Comparison of ENCODE assay signal across 1 cellular context in the genomic region with DNA sequence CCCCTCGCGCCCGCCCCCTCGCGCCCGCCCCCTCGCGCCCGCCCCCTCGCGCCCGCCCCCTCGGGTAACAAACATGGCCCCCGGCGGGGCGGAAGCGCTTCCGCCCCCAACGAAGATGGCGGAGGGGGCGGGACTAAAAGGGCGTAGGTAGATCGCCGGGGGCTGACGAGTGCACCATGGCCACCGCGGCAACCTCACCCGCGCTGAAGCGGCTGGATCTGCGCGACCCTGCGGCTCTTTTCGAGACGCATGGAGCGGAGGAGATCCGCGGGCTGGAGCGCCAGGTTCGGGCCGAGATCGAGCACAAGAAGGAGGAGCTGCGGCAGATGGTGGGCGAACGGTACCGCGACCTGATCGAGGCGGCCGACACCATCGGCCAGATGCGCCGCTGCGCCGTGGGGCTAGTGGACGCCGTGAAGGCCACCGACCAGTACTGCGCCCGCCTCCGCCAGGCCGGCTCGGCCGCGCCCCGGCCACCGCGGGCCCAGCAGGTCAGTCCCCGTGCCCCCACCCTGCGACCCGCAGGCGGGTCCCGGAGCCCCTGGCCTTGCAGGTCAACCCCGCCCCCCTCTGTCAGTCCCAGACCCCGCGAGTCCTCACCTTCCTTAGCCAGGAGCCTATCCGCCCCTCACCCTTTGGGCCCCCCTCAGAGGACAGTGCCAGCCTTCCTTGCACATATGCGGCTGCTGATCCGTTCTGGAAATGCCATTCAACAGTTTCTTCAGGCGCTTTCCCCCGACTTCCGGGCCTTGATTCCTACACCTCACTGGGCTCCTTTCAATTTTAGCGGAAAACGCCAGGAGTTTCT.
TF ChIP-seq lines count a peak whose summit lies in the region.

A gene with protein sequence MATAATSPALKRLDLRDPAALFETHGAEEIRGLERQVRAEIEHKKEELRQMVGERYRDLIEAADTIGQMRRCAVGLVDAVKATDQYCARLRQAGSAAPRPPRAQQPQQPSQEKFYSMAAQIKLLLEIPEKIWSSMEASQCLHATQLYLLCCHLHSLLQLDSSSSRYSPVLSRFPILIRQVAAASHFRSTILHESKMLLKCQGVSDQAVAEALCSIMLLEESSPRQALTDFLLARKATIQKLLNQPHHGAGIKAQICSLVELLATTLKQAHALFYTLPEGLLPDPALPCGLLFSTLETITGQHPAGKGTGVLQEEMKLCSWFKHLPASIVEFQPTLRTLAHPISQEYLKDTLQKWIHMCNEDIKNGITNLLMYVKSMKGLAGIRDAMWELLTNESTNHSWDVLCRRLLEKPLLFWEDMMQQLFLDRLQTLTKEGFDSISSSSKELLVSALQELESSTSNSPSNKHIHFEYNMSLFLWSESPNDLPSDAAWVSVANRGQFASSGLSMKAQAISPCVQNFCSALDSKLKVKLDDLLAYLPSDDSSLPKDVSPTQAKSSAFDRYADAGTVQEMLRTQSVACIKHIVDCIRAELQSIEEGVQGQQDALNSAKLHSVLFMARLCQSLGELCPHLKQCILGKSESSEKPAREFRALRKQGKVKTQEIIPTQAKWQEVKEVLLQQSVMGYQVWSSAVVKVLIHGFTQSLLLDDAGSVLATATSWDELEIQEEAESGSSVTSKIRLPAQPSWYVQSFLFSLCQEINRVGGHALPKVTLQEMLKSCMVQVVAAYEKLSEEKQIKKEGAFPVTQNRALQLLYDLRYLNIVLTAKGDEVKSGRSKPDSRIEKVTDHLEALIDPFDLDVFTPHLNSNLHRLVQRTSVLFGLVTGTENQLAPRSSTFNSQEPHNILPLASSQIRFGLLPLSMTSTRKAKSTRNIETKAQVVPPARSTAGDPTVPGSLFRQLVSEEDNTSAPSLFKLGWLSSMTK (plus strand): TSS at position 162 of the 808 bp plus-strand sequence. CDS start 15 bp downstream, at position 177.

TF ChIP-seq in H1, 55 proteins besides CTCF, POLR2A, EP300 and RAD21 (continues in another document):
- TF ChIP-seq GTF2F1 (IDR thresholded peaks at IDR 0.05; ENCODE audit: borderline replicate concordance, low read depth, low read length) (no peak), NRF1 (IDR thresholded peaks at IDR 0.05; ENCODE audit: low read depth, low read length) (no peak), SUZ12 (IDR thresholded peaks at IDR 0.05; ENCODE audit: low read length) (no peak), CHD2 (IDR thresholded peaks at IDR 0.05; ENCODE audit: low read length) (no peak), TAF1 (IDR thresholded peaks at IDR 0.05; ENCODE audit: low read depth, low read length) (0 out of 2 replicates have a peak, but pooled peaks have one; percentile 16), SP4 (IDR thresholded peaks at IDR 0.05; ENCODE audit: low read length) (no peak), TEAD4 (IDR thresholded peaks at IDR 0.05; ENCODE audit: low read depth, low read length) (no peak), RFX5 (IDR thresholded peaks at IDR 0.05; ENCODE audit: borderline replicate concordance, low read depth, low read length) (no peak), SIRT6 (IDR thresholded peaks at IDR 0.05; ENCODE audit: low read length) (no peak), SRF (IDR thresholded peaks at IDR 0.05; ENCODE audit: low read depth, low read length) (no peak), POU5F1 (IDR thresholded peaks at IDR 0.05; ENCODE audit: low read depth, low read length) (no peak), SP2 (IDR thresholded peaks at IDR 0.05; ENCODE audit: low read length) (no peak), BCL11A (IDR thresholded peaks at IDR 0.05; ENCODE audit: low read depth in 2 of 2, low read length in 2 of 2) (no peak), YY1 (IDR thresholded peaks at IDR 0.05; ENCODE audit: low read depth, low read length) (peak; percentile 98), JUN (IDR thresholded peaks at IDR 0.05; ENCODE audit: low read depth, low read length) (no peak), PHF8 (conservative IDR thresholded peaks at IDR 0.05; ENCODE audit: low read depth, low read length) (peak; percentile 70), CREB1 (IDR thresholded peaks at IDR 0.05) (peak; percentile 40), SIX5 (IDR thresholded peaks at IDR 0.05; ENCODE audit: low read depth, low read length) (no peak), CBX5 (IDR thresholded peaks at IDR 0.05; ENCODE audit: low read depth, low read length) (no peak), RNF2 (IDR thresholded peaks at IDR 0.05; ENCODE audit: borderline replicate concordance, low read depth, low read length, missing control alignments, poor library complexity, severe bottlenecking) (no peak), CBX8 (IDR thresholded peaks at IDR 0.05; ENCODE audit: borderline replicate concordance, low read depth, low read length) (no peak), CTBP2 (IDR thresholded peaks at IDR 0.05; ENCODE audit: borderline replicate concordance, insufficient read depth, insufficient read length, low read length) (no peak), SAP30 (IDR thresholded peaks at IDR 0.05; ENCODE audit: insufficient read depth, insufficient replicate concordance, low read length) (peak; percentile 66), EZH2 (IDR thresholded peaks at IDR 0.05; ENCODE audit: low read depth, low read length, severe bottlenecking) (no peak), BACH1 (IDR thresholded peaks at IDR 0.05; ENCODE audit: low read length) (no peak), CEBPB (IDR thresholded peaks at IDR 0.05; ENCODE audit: low read depth, low read length) (no peak), KDM1A (IDR thresholded peaks at IDR 0.05; ENCODE audit: borderline replicate concordance, low read length) (no peak), USF2 (IDR thresholded peaks at IDR 0.05; ENCODE audit: low read length) (no peak), ASH2L (IDR thresholded peaks at IDR 0.05; ENCODE audit: low read length) (peak; percentile 91), NANOG (IDR thresholded peaks at IDR 0.05; ENCODE audit: insufficient read depth, low read depth, low read length, poor library complexity, severe bottlenecking) (no peak), ZNF274 (IDR thresholded peaks at IDR 0.05; ENCODE audit: borderline replicate concordance, extremely low read depth, low read length) (no peak), CHD1 (IDR thresholded peaks at IDR 0.05; ENCODE audit: low read depth, low read length) (no peak), KDM5A (IDR thresholded peaks at IDR 0.05; ENCODE audit: low read length) (no peak), FOSL1 (IDR thresholded peaks at IDR 0.05; ENCODE audit: insufficient read depth, low read depth, low read length) (no peak), ATF2 (IDR thresholded peaks at IDR 0.05; ENCODE audit: low read length) (no peak), POLR2AphosphoS5 (IDR thresholded peaks at IDR 0.05; ENCODE audit: low read depth, low read length) (peak; percentile 67; the same call in 1 of the 2 replicates), TCF12 (IDR thresholded peaks at IDR 0.05; ENCODE audit: low read depth, low read length) (no peak), BRCA1 (IDR thresholded peaks at IDR 0.05; ENCODE audit: low read depth, low read length) (no peak), SIN3A (conservative IDR thresholded peaks at IDR 0.05 in 1 of 2, IDR thresholded peaks at IDR 0.05 in 1 of 2; ENCODE audit: low read depth in 1 of 2, low read length in 2 of 2) (peak; percentile 65 to 72; a peak in 1 of 4 replicates), JUND (IDR thresholded peaks at IDR 0.05; ENCODE audit: low read length) (no peak), KDM4A (IDR thresholded peaks at IDR 0.05; ENCODE audit: low read depth, low read length, severe bottlenecking) (peak; percentile 94), HDAC2 (IDR thresholded peaks at IDR 0.05; ENCODE audit: borderline replicate concordance in 1 of 2, low read depth in 2 of 2, low read length in 2 of 2) (peak in 1 of 2 experiments; percentile 43; a peak in 1 of 4 replicates)
- TF ChIP-seq, protein P1, sequence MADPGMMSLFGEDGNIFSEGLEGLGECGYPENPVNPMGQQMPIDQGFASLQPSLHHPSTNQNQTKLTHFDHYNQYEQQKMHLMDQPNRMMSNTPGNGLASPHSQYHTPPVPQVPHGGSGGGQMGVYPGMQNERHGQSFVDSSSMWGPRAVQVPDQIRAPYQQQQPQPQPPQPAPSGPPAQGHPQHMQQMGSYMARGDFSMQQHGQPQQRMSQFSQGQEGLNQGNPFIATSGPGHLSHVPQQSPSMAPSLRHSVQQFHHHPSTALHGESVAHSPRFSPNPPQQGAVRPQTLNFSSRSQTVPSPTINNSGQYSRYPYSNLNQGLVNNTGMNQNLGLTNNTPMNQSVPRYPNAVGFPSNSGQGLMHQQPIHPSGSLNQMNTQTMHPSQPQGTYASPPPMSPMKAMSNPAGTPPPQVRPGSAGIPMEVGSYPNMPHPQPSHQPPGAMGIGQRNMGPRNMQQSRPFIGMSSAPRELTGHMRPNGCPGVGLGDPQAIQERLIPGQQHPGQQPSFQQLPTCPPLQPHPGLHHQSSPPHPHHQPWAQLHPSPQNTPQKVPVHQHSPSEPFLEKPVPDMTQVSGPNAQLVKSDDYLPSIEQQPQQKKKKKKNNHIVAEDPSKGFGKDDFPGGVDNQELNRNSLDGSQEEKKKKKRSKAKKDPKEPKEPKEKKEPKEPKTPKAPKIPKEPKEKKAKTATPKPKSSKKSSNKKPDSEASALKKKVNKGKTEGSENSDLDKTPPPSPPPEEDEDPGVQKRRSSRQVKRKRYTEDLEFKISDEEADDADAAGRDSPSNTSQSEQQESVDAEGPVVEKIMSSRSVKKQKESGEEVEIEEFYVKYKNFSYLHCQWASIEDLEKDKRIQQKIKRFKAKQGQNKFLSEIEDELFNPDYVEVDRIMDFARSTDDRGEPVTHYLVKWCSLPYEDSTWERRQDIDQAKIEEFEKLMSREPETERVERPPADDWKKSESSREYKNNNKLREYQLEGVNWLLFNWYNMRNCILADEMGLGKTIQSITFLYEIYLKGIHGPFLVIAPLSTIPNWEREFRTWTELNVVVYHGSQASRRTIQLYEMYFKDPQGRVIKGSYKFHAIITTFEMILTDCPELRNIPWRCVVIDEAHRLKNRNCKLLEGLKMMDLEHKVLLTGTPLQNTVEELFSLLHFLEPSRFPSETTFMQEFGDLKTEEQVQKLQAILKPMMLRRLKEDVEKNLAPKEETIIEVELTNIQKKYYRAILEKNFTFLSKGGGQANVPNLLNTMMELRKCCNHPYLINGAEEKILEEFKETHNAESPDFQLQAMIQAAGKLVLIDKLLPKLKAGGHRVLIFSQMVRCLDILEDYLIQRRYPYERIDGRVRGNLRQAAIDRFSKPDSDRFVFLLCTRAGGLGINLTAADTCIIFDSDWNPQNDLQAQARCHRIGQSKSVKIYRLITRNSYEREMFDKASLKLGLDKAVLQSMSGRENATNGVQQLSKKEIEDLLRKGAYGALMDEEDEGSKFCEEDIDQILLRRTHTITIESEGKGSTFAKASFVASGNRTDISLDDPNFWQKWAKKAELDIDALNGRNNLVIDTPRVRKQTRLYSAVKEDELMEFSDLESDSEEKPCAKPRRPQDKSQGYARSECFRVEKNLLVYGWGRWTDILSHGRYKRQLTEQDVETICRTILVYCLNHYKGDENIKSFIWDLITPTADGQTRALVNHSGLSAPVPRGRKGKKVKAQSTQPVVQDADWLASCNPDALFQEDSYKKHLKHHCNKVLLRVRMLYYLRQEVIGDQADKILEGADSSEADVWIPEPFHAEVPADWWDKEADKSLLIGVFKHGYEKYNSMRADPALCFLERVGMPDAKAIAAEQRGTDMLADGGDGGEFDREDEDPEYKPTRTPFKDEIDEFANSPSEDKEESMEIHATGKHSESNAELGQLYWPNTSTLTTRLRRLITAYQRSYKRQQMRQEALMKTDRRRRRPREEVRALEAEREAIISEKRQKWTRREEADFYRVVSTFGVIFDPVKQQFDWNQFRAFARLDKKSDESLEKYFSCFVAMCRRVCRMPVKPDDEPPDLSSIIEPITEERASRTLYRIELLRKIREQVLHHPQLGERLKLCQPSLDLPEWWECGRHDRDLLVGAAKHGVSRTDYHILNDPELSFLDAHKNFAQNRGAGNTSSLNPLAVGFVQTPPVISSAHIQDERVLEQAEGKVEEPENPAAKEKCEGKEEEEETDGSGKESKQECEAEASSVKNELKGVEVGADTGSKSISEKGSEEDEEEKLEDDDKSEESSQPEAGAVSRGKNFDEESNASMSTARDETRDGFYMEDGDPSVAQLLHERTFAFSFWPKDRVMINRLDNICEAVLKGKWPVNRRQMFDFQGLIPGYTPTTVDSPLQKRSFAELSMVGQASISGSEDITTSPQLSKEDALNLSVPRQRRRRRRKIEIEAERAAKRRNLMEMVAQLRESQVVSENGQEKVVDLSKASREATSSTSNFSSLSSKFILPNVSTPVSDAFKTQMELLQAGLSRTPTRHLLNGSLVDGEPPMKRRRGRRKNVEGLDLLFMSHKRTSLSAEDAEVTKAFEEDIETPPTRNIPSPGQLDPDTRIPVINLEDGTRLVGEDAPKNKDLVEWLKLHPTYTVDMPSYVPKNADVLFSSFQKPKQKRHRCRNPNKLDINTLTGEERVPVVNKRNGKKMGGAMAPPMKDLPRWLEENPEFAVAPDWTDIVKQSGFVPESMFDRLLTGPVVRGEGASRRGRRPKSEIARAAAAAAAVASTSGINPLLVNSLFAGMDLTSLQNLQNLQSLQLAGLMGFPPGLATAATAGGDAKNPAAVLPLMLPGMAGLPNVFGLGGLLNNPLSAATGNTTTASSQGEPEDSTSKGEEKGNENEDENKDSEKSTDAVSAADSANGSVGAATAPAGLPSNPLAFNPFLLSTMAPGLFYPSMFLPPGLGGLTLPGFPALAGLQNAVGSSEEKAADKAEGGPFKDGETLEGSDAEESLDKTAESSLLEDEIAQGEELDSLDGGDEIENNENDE (IDR thresholded peaks at IDR 0.05; ENCODE audit: insufficient replicate concordance, low read length): no peak
- TF ChIP-seq, protein P2, sequence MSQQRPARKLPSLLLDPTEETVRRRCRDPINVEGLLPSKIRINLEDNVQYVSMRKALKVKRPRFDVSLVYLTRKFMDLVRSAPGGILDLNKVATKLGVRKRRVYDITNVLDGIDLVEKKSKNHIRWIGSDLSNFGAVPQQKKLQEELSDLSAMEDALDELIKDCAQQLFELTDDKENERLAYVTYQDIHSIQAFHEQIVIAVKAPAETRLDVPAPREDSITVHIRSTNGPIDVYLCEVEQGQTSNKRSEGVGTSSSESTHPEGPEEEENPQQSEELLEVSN (IDR thresholded peaks at IDR 0.05): no peak
- TF ChIP-seq, protein P3, sequence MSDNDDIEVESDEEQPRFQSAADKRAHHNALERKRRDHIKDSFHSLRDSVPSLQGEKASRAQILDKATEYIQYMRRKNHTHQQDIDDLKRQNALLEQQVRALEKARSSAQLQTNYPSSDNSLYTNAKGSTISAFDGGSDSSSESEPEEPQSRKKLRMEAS (IDR thresholded peaks at IDR 0.05): peak; percentile 12; the same call in 1 of the 2 replicates
